In the genomic region with DNA sequence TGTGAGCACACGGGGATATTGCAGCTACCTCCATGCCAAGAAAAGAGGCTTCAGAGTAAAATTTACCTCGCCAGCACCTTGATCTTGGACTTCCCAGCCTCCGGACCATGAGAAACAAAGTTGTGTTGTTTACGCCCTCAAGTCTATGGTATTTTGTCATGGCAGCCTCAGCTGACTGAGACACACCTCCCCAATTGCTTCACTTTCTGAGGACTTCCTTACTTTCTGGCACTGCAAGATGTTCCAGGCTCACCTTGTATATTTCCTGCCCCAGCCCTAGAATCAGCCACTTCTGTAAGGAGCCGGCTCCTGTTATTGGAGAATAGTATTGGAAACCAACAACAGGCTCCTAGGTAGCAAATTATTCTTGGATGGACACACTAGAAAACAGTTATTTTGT, we compare ENCODE assay signal across 14 cellular contexts. TPM values are rescaled to one million over a fixed set of nuclear protein-coding genes. Genes with fewer than 3 reads are reported as not detected.
DNase-seq lines count a peak whose midpoint lies in the region; ATAC-seq and TF ChIP-seq lines count a peak whose summit lies in the region.
"Had no signal": no experiment of that assay in that cellular context is flagged by ENCODE, and none has a peak within 500 bp of the region (broad histone marks: within the 10 kb centered on the region; RNA-seq: fewer than 3 reads in every experiment).

No MANE protein-coding gene starts in this region.

- DNase-seq in Peyer's patch (no peak), epithelial cell of esophagus (ENCODE audit: low read depth) (peak; percentile 38), AG20443 (ENCODE audit: low spot score) (no peak), smooth muscle cell (lab: John Stamatoyannopoulos, UW; ENCODE audit: unreplicated experiment) (no peak), left ventricle myocardium superior (no peak)
- DNase-seq: AML-193; CD8-positive, alpha-beta memory T cell; GF-D8; GOT3; H9 had no signal

- no peak overlapping the region for H2AFZ ChIP-seq in smooth muscle cell (ENCODE audit: low read depth)

- H3K4me1 ChIP-seq in Peyer's patch (peaks cover 0 to 11% (median 0%) of the 10 kb centered on the region in 4 donors), mucosa of rectum (ENCODE audit: control insufficient read depth in 2 of 2, insufficient read depth in 2 of 2, low read length in 2 of 2) (peaks cover 9 to 31% of the 10 kb centered on the region in 2 donors), smooth muscle cell (ENCODE audit: low read depth) (no peaks in the 10 kb centered on the region)

- H3K9ac ChIP-seq in mucosa of rectum (ENCODE audit: low read depth in 1 of 2, low read length in 2 of 2) = peak overlapping the region in 1 of 2 donors; percentile 31
- no peak overlapping the region for H3K9ac ChIP-seq in smooth muscle cell (ENCODE audit: low read depth)
- H3K9ac ChIP-seq: BLaER1 had no signal

- 79% methylated on average over 5 of the region's 5 CpGs for WGBS in smooth muscle cell (ENCODE audit: low lambda C conversion rate)

- peak overlapping the region in 3 of 4 donors; percentile 60 to 93 (median 81) for H3K27ac ChIP-seq in Peyer's patch
- peak overlapping the region; percentile 88 to 92 for H3K27ac ChIP-seq in mucosa of rectum (ENCODE audit: low read depth in 2 of 2, low read length in 2 of 2)
- no peak overlapping the region for H3K27ac ChIP-seq in smooth muscle cell (ENCODE audit: low read depth)
- H3K27ac ChIP-seq: BLaER1, HL-60 had no signal

- H3K4me3 ChIP-seq in Peyer's patch (no peak overlapping the region), epithelial cell of esophagus (ENCODE audit: low read length) (no peak overlapping the region), mucosa of rectum (ENCODE audit: low read length in 2 of 2) (peak overlapping the region; percentile 40 to 59), smooth muscle cell (no peak overlapping the region)
- H3K4me3 ChIP-seq: BLaER1 had no signal

- ATAC-seq in HG02763 (IDR thresholded peaks at IDR 0.05; ENCODE audit: unreplicated experiment) (no peak), left ventricle myocardium superior (no peak)

- H3K36me3 ChIP-seq in Peyer's patch (no peaks in the 10 kb centered on the region), mucosa of rectum (ENCODE audit: control insufficient read depth in 2 of 2, insufficient read depth in 2 of 2, low read length in 2 of 2) (no peaks in the 10 kb centered on the region), smooth muscle cell (ENCODE audit: low read depth) (no peaks in the 10 kb centered on the region)
- H3K36me3 ChIP-seq: BLaER1 had no signal

- H3K9me3 ChIP-seq in Peyer's patch (no peaks in the 10 kb centered on the region), mucosa of rectum (ENCODE audit: control insufficient read depth in 2 of 2, low read length in 2 of 2) (no peaks in the 10 kb centered on the region), smooth muscle cell (replicated peaks; ENCODE audit: low read depth) (no peaks in the 10 kb centered on the region)
- H3K9me3 ChIP-seq: BLaER1 had no signal

- no peak overlapping the region for H3K4me2 ChIP-seq in smooth muscle cell
- H3K4me2 ChIP-seq: BLaER1 had no signal

- intact Hi-C loops in left ventricle myocardium superior (cut with micrococcal nuclease) = no loop called here

- no peaks in the 10 kb centered on the region for H3K79me2 ChIP-seq in smooth muscle cell (ENCODE audit: low read depth)

- no peak for TF ChIP-seq CTCF in Peyer's patch (IDR thresholded peaks at IDR 0.05)
- TF ChIP-seq CTCF in epithelial cell of esophagus (IDR thresholded peaks at IDR 0.05; ENCODE audit: insufficient read depth, low read depth, low read length, missing control alignments) = no peak
- no peak for TF ChIP-seq CTCF in smooth muscle cell (IDR thresholded peaks at IDR 0.05; ENCODE audit: borderline replicate concordance, insufficient read depth, poor library complexity, severe bottlenecking)

- H3K27me3 ChIP-seq in Peyer's patch = no peaks in the 10 kb centered on the region
- no peaks in the 10 kb centered on the region for H3K27me3 ChIP-seq in mucosa of rectum (ENCODE audit: control insufficient read depth in 2 of 2, insufficient read depth in 2 of 2, low read length in 2 of 2)
- peaks cover 21% of the 10 kb centered on the region for H3K27me3 ChIP-seq in smooth muscle cell (ENCODE audit: low read depth)
- H3K27me3 ChIP-seq: BLaER1 had no signal

- H4K20me1 ChIP-seq in smooth muscle cell (ENCODE audit: low read depth) = no peaks in the 10 kb centered on the region
- H4K20me1 ChIP-seq: BLaER1 had no signal

- no peak for TF ChIP-seq POLR2A in Peyer's patch (IDR thresholded peaks at IDR 0.05)

- H3F3A ChIP-seq in smooth muscle cell (ENCODE audit: low read depth) = no peaks in the 10 kb centered on the region

RNA-seq across cellular contexts. Expression of a gene that starts 6.6 kb away (rescaled TPM):
- total RNA-seq in Peyer's patch (10 to 100 TPM; 33.0 to 75.5 (median 50.5) TPM), smooth muscle cell (27.8 and 29.9 TPM in 2 replicates), left ventricle myocardium superior (17.0 TPM)
- polyA plus RNA-seq in smooth muscle cell = 15.3 and 17.1 TPM in 2 replicates

Comparison
In these comparisons a context has a peak if more than half of its experiments do, and no peak if none do; other contexts are left out.
1. H3K4me3 ChIP-seq: peak in mucosa of rectum (2 of 2); none in Peyer's patch (0 of 4), epithelial cell of esophagus (single experiment) and smooth muscle cell (single experiment).